26 cellular contexts compared by ENCODE assay signal in genomic region chr17:36946726-36947091, GRCh38. TPM values are rescaled to one million over a fixed set of nuclear protein-coding genes. Genes with fewer than 3 reads are reported as not detected.
DNase-seq lines count a peak whose midpoint lies in the region; TF ChIP-seq lines count a peak whose summit lies in the region.
"Had no signal": no experiment of that assay in that cellular context is flagged by ENCODE, and none has a peak within 500 bp of the region (broad histone marks: within the 10 kb centered on the region; RNA-seq: fewer than 3 reads in every experiment).

No MANE protein-coding gene starts in this region.

- peaks cover 58% of the 10 kb centered on the region for H3K4me1 Mint-ChIP-seq in endodermal cell

- TF ChIP-seq CTCF in endodermal cell (conservative IDR thresholded peaks at IDR 0.05) (peak; percentile 10), osteoblast (IDR thresholded peaks at IDR 0.05; ENCODE audit: extremely low read depth, low read depth, low read length) (no peak)

- peak overlapping the region; percentile 73 for H3K4me3 Mint-ChIP-seq in endodermal cell

- H3K27me3 Mint-ChIP-seq in endodermal cell (ENCODE audit: insufficient read depth): peaks cover 48% of the 10 kb centered on the region

- 75% methylated on average over 2 of the region's 2 CpGs; no CpG with 5 or more reads in 1 of the 2 experiments for WGBS in endodermal cell (ENCODE audit: insufficient coverage in 1 of 2, insufficient read length in 1 of 2), 2 experiments

- H3K4me1 ChIP-seq in endodermal cell (ENCODE audit: control insufficient read depth, insufficient read depth, low read length): peaks cover 43% of the 10 kb centered on the region
- peaks cover 15% of the 10 kb centered on the region for H3K4me1 ChIP-seq in osteoblast (ENCODE audit: insufficient read depth, low read length)

- H3K36me3 ChIP-seq in H7 (replicated peaks; ENCODE audit: control insufficient read depth, insufficient read depth, low read length): no peaks in the 10 kb centered on the region; the same call in 1 of the 2 replicates
- peaks cover 31% of the 10 kb centered on the region for H3K36me3 ChIP-seq in endodermal cell (ENCODE audit: control insufficient read depth, insufficient read depth, low read length)
- peaks cover 4% of the 10 kb centered on the region for H3K36me3 ChIP-seq in osteoblast (ENCODE audit: insufficient read depth, low read length)

- H3K27me3 ChIP-seq in H7 (ENCODE audit: control insufficient read depth, insufficient read depth, low read length) (peaks cover 68% of the 10 kb centered on the region), endodermal cell (ENCODE audit: control insufficient read depth, insufficient read depth, low read length, poor library complexity, severe bottlenecking) (peaks cover 51% of the 10 kb centered on the region), osteoblast (ENCODE audit: insufficient read depth, low read length) (peaks cover 65% of the 10 kb centered on the region)

- peaks cover 25% of the 10 kb centered on the region for H3K36me3 Mint-ChIP-seq in endodermal cell (ENCODE audit: low read depth)

- H3K27ac Mint-ChIP-seq in endodermal cell: peak overlapping the region; percentile 86

- no peak overlapping the region for H2AFZ ChIP-seq in osteoblast (ENCODE audit: low read length)

- H4K20me1 ChIP-seq in osteoblast (ENCODE audit: insufficient read depth, low read length): peaks cover 10% of the 10 kb centered on the region

- H3K79me2 ChIP-seq in osteoblast (ENCODE audit: insufficient read depth, low read length): peaks cover 25% of the 10 kb centered on the region

- no peaks in the 10 kb centered on the region for H3K9me3 Mint-ChIP-seq in endodermal cell

- no peak overlapping the region for H3K4me3 ChIP-seq in H7 (ENCODE audit: insufficient read depth, low read depth, low read length)
- H3K4me3 ChIP-seq in endodermal cell (ENCODE audit: low read length): peak overlapping the region; percentile 94
- H3K4me3 ChIP-seq in osteoblast (ENCODE audit: insufficient read depth, low read length): no peak overlapping the region
- H3K4me3 ChIP-seq: K562, SJSA1 had no signal

- peak; percentile 63 for DNase-seq in H7
- peak; percentile 57 for DNase-seq in endodermal cell
- DNase-seq in islet precursor cell: peak; percentile 50
- DNase-seq in osteoblast (ENCODE audit: insufficient read length, low spot score, missing footprints): peak; percentile 48
- no peak for DNase-seq in GM19238 (ENCODE audit: insufficient read length, low spot score)
- no peak for DNase-seq in stimulated activated CD4-positive, alpha-beta T cell treated with anti-CD3 and anti-CD28 coated beads, Interleukin-4, amount 100 ng/mL, for 4 hours
- DNase-seq in cortex of kidney (lab: John Stamatoyannopoulos, UW): no peak
- DNase-seq in RPMI8226: no peak
- DNase-seq: C1 segment of cervical spinal cord; CD8-positive, alpha-beta memory T cell; DMS153; GOT3; Kasumi-1; NCI-H1105; NCI-H1436 treated with DMSO at 0.1 percent for 48 hours; NCI-H1930; NCI-H2107; NCI-H446; NCI-H526; NK-92 treated with Interleukin-12 subunit alpha and Interleukin-12 subunit beta, amount 100 ng/mL, for 24 hours; PC-3 had no signal

- H3K27ac ChIP-seq in endodermal cell (ENCODE audit: low read depth, low read length) (no peak overlapping the region), osteoblast (ENCODE audit: low read depth, low read length) (no peak overlapping the region)
- H3K27ac ChIP-seq: SJSA1 had no signal

- H3K9ac ChIP-seq in endodermal cell (ENCODE audit: extremely low read depth, low read length, poor library complexity, severe bottlenecking): no peak overlapping the region

- H3K9me3 ChIP-seq in endodermal cell (ENCODE audit: control insufficient read depth, low read length): no peaks in the 10 kb centered on the region
- H3K9me3 ChIP-seq in osteoblast (ENCODE audit: low read depth, low read length): no peaks in the 10 kb centered on the region

- no peak overlapping the region for H3K4me2 ChIP-seq in osteoblast (ENCODE audit: insufficient read depth, low read length)

RNA-seq across cellular contexts. Expression of gene AATF, which starts 2.0 kb away (rescaled TPM):
- 65.4 and 74.7 TPM in 2 replicates for total RNA-seq in H7 (2014; rRNA removed; shearing (Covaris generic))
- total RNA-seq in endodermal cell (10 to 100 TPM; 90.7 TPM), osteoblast (22.4 and 24.2 TPM in 2 replicates)
- 37.6 TPM for polyA plus RNA-seq in endodermal cell (2013, experiment 1 of 2)
- 34.2 TPM for polyA plus RNA-seq in endodermal cell (2013, experiment 2 of 2)

RNA-seq across cellular contexts. Expression of gene LHX1, which starts 9.4 kb away (rescaled TPM):
- 14.2 and 23.1 TPM in 2 replicates for total RNA-seq in H7 (2014; rRNA removed; shearing (Covaris generic))
- total RNA-seq in endodermal cell (100 to 1,000 TPM in 1 of 2 donors, 10 to 100 TPM in 1; 85.9 to 259 TPM), osteoblast (not detected in 2 replicates)
- polyA plus RNA-seq in endodermal cell (2013, experiment 1 of 2): 9.7 TPM
- 17.6 TPM for polyA plus RNA-seq in endodermal cell (2013, experiment 2 of 2)
- total RNA-seq: A673, HepG2, PC-3, Right ventricle myocardium inferior, SJSA1 had no signal
- polyA plus RNA-seq: CD8-positive, alpha-beta memory T cell; HepG2 had no signal

Comparison
In these comparisons a context has a peak if more than half of its experiments do, and no peak if none do; other contexts are left out.
1. DNase-seq: peak in H7 (single experiment), endodermal cell (single experiment), islet precursor cell (single experiment) and osteoblast (single experiment); none in GM19238 (single experiment), stimulated activated CD4-positive, alpha-beta T cell treated with anti-CD3 and anti-CD28 coated beads, Interleukin-4, amount 100 ng/mL, for 4 hours (0 of 2), cortex of kidney (single experiment) and RPMI8226 (single experiment).
2. RNA of gene LHX1, which starts 9.4 kb away (total RNA-seq): 85.9 to 259 TPM in endodermal cell and 14.2 to 23.1 TPM in H7; not detected in osteoblast; every median in the first group is over 10 times any median in the second.